In genomic region chr22:40636380-40637180, GRCh38 we compare ENCODE assay signal across 1 cellular context.
TF ChIP-seq lines count a peak whose summit lies in the region.

Gene MRTFA (minus strand): TSS chr22:40636719.

TF ChIP-seq in HepG2, 621 proteins besides CTCF, POLR2A, EP300 and RAD21 (continued from another document and continues in another):
- TF ChIP-seq ZBTB10 (CRISPR knock-in tag; IDR thresholded peaks at IDR 0.05; ENCODE audit: borderline replicate concordance) = no peak
- no peak for TF ChIP-seq MLXIP (CRISPR knock-in tag; IDR thresholded peaks at IDR 0.05; ENCODE audit: borderline replicate concordance)
- no peak for TF ChIP-seq TERF1 (CRISPR knock-in tag; IDR thresholded peaks at IDR 0.05)
- no peak for TF ChIP-seq ZNF674 (CRISPR knock-in tag; IDR thresholded peaks at IDR 0.05; ENCODE audit: low read depth)
- 0 out of 2 replicates have a peak, but pooled peaks have one; percentile 54 for TF ChIP-seq ZBTB25 (CRISPR knock-in tag; IDR thresholded peaks at IDR 0.05)
- TF ChIP-seq ZNF451 (CRISPR knock-in tag; IDR thresholded peaks at IDR 0.05) = peak; percentile 68
- no peak for TF ChIP-seq PRDM4 (CRISPR knock-in tag; IDR thresholded peaks at IDR 0.05; ENCODE audit: borderline replicate concordance)
- no peak for TF ChIP-seq GATA4 (IDR thresholded peaks at IDR 0.05; ENCODE audit: borderline replicate concordance, low read depth)
- TF ChIP-seq ATF3 (CRISPR knock-in tag; IDR thresholded peaks at IDR 0.05) = 0 out of 2 replicates have a peak, but pooled peaks have one; percentile 62
- TF ChIP-seq CREBL2 (CRISPR knock-in tag; IDR thresholded peaks at IDR 0.05; ENCODE audit: borderline replicate concordance) = no peak
- no peak for TF ChIP-seq ZBTB1 (CRISPR knock-in tag; IDR thresholded peaks at IDR 0.05; ENCODE audit: borderline replicate concordance)
- TF ChIP-seq ZNF550 (CRISPR knock-in tag; IDR thresholded peaks at IDR 0.05; ENCODE audit: borderline replicate concordance) = no peak
- no peak for TF ChIP-seq SKIL (CRISPR knock-in tag; IDR thresholded peaks at IDR 0.05; ENCODE audit: borderline replicate concordance)
- TF ChIP-seq ZSCAN5A (CRISPR knock-in tag; IDR thresholded peaks at IDR 0.05; ENCODE audit: borderline replicate concordance) = no peak
- TF ChIP-seq CBX2 (IDR thresholded peaks at IDR 0.05; ENCODE audit: low read depth, low read length) = no peak
- no peak for TF ChIP-seq CBX2 (CRISPR knock-in tag; IDR thresholded peaks at IDR 0.05; ENCODE audit: low read depth)
- TF ChIP-seq PAWR (CRISPR knock-in tag; IDR thresholded peaks at IDR 0.05; ENCODE audit: borderline replicate concordance) = no peak
- TF ChIP-seq ZNF580 (CRISPR knock-in tag; IDR thresholded peaks at IDR 0.05; ENCODE audit: borderline replicate concordance, low read depth) = peak; percentile 21; the same call in 1 of the 2 replicates
- TF ChIP-seq PLSCR1 (CRISPR knock-in tag; IDR thresholded peaks at IDR 0.05; ENCODE audit: borderline replicate concordance) = no peak
- TF ChIP-seq BCLAF1 (IDR thresholded peaks at IDR 0.05) = no peak
- no peak; the same call in none of the 2 replicates for TF ChIP-seq IKZF5 (CRISPR knock-in tag; IDR thresholded peaks at IDR 0.05)
- TF ChIP-seq ATF5 (CRISPR knock-in tag; IDR thresholded peaks at IDR 0.05; ENCODE audit: low read depth) = no peak
- no peak for TF ChIP-seq TRIM22 (IDR thresholded peaks at IDR 0.05)
- peak; percentile 17; the same call in 1 of the 2 replicates for TF ChIP-seq ZNF704 (CRISPR knock-in tag; IDR thresholded peaks at IDR 0.05; ENCODE audit: borderline replicate concordance)
